1 cellular context compared by ENCODE assay signal in the genomic region with DNA sequence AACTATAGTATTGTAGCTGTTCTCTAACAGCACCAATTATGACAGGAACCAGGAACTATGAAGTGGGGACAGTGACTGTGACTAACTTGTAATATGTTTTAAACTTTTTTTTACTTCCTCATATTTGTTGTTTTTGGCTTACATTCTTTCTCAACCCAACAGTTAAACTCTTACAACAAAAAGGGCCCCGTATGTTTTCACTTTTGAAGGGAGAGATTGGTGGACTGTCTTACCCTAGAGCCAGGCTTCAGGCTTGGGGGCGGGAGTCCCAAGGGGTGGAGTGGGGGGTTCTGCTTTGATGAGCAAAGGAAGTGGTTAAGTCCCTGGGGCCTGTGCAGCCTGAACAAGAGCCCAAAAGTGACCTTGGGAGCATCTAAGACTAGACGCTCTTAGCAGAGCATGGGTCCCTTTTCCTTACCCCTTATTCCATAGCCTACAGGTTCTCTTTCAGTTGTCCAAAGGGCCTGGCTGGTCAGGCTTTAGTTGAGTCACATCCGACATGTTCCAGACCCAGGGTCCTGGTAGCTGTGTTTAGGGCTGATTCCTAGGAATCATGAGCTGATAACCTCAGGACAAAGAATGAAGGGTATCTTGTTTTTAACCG.
TF ChIP-seq lines count a peak whose summit lies in the region.

No MANE protein-coding gene starts in this region.

TF ChIP-seq in GM12878, 131 proteins besides CTCF, POLR2A, EP300 and RAD21 (continued from another document):
- TF ChIP-seq TAF1 (IDR thresholded peaks at IDR 0.05; ENCODE audit: borderline replicate concordance, low read depth, low read length) (no peak; the same call in 1 of the 2 replicates), MEF2B (IDR thresholded peaks at IDR 0.05; ENCODE audit: partially characterized antibody, poor library complexity, severe bottlenecking) (peak; percentile 100), MEF2A (IDR thresholded peaks at IDR 0.05; ENCODE audit: insufficient read depth, low read depth, low read length) (0 out of 2 replicates have a peak, but pooled peaks have one; percentile 51), NBN (IDR thresholded peaks at IDR 0.05) (peak; percentile 76), TCF3 (IDR thresholded peaks at IDR 0.05; ENCODE audit: borderline replicate concordance, insufficient read depth, low read depth, low read length) (0 out of 2 replicates have a peak, but pooled peaks have one; percentile 59), CHD2 (IDR thresholded peaks at IDR 0.05; ENCODE audit: borderline replicate concordance, low read depth, low read length) (peak; percentile 81; the same call in 1 of the 2 replicates), FOXM1 (IDR thresholded peaks at IDR 0.05; ENCODE audit: low read depth, low read length) (peak; percentile 74; the same call in 1 of the 2 replicates), IKZF1 (conservative IDR thresholded peaks at IDR 0.05) (peak; percentile 83), ZNF217 (IDR thresholded peaks at IDR 0.05) (no peak), SMARCA5 (IDR thresholded peaks at IDR 0.05) (no peak), BMI1 (IDR thresholded peaks at IDR 0.05; ENCODE audit: borderline replicate concordance) (peak; percentile 35; the same call in 1 of the 2 replicates), KDM1A (IDR thresholded peaks at IDR 0.05; ENCODE audit: borderline replicate concordance) (no peak), RFX5 (IDR thresholded peaks at IDR 0.05; ENCODE audit: low read depth, low read length) (no peak), TBL1XR1 (IDR thresholded peaks at IDR 0.05; ENCODE audit: low read depth, low read length) (peak; percentile 90), BRCA1 (IDR thresholded peaks at IDR 0.05; ENCODE audit: low read depth, low read length) (no peak), ZNF384 (IDR thresholded peaks at IDR 0.05; ENCODE audit: borderline replicate concordance, low read depth, low read length) (peak; percentile 13; the same call in 1 of the 2 replicates), DPF2 (IDR thresholded peaks at IDR 0.05) (peak; percentile 85), EED (IDR thresholded peaks at IDR 0.05; ENCODE audit: low read depth) (peak; percentile 91), ZNF207 (IDR thresholded peaks at IDR 0.05; ENCODE audit: borderline replicate concordance) (no peak), NR2F1 (conservative IDR thresholded peaks at IDR 0.05) (peak; percentile 94), ZZZ3 (IDR thresholded peaks at IDR 0.05; ENCODE audit: control insufficient read depth, insufficient read length, low read depth) (no peak), SMAD1 (IDR thresholded peaks at IDR 0.05; ENCODE audit: low read depth, partially characterized antibody) (no peak), STAT3 (IDR thresholded peaks at IDR 0.05; ENCODE audit: low read depth, low read length) (no peak), ASH2L (IDR thresholded peaks at IDR 0.05; ENCODE audit: borderline replicate concordance, low read depth) (no peak), RCOR1 (conservative IDR thresholded peaks at IDR 0.05; ENCODE audit: low read depth, low read length) (peak; percentile 63; the same call in 1 of the 2 replicates)
- TF ChIP-seq, protein P1, sequence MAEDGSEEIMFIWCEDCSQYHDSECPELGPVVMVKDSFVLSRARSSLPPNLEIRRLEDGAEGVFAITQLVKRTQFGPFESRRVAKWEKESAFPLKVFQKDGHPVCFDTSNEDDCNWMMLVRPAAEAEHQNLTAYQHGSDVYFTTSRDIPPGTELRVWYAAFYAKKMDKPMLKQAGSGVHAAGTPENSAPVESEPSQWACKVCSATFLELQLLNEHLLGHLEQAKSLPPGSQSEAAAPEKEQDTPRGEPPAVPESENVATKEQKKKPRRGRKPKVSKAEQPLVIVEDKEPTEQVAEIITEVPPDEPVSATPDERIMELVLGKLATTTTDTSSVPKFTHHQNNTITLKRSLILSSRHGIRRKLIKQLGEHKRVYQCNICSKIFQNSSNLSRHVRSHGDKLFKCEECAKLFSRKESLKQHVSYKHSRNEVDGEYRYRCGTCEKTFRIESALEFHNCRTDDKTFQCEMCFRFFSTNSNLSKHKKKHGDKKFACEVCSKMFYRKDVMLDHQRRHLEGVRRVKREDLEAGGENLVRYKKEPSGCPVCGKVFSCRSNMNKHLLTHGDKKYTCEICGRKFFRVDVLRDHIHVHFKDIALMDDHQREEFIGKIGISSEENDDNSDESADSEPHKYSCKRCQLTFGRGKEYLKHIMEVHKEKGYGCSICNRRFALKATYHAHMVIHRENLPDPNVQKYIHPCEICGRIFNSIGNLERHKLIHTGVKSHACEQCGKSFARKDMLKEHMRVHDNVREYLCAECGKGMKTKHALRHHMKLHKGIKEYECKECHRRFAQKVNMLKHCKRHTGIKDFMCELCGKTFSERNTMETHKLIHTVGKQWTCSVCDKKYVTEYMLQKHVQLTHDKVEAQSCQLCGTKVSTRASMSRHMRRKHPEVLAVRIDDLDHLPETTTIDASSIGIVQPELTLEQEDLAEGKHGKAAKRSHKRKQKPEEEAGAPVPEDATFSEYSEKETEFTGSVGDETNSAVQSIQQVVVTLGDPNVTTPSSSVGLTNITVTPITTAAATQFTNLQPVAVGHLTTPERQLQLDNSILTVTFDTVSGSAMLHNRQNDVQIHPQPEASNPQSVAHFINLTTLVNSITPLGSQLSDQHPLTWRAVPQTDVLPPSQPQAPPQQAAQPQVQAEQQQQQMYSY (CRISPR knock-in tag; IDR thresholded peaks at IDR 0.05) = no peak
- TF ChIP-seq, protein P2, sequence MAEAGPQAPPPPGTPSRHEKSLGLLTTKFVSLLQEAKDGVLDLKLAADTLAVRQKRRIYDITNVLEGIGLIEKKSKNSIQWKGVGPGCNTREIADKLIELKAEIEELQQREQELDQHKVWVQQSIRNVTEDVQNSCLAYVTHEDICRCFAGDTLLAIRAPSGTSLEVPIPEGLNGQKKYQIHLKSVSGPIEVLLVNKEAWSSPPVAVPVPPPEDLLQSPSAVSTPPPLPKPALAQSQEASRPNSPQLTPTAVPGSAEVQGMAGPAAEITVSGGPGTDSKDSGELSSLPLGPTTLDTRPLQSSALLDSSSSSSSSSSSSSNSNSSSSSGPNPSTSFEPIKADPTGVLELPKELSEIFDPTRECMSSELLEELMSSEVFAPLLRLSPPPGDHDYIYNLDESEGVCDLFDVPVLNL (IDR thresholded peaks at IDR 0.05; ENCODE audit: low read depth, low read length) = no peak
- TF ChIP-seq, protein P3, sequence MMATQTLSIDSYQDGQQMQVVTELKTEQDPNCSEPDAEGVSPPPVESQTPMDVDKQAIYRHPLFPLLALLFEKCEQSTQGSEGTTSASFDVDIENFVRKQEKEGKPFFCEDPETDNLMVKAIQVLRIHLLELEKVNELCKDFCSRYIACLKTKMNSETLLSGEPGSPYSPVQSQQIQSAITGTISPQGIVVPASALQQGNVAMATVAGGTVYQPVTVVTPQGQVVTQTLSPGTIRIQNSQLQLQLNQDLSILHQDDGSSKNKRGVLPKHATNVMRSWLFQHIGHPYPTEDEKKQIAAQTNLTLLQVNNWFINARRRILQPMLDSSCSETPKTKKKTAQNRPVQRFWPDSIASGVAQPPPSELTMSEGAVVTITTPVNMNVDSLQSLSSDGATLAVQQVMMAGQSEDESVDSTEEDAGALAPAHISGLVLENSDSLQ (IDR thresholded peaks at IDR 0.05) = no peak; the same call in 1 of the 2 replicates
- TF ChIP-seq, protein P4, sequence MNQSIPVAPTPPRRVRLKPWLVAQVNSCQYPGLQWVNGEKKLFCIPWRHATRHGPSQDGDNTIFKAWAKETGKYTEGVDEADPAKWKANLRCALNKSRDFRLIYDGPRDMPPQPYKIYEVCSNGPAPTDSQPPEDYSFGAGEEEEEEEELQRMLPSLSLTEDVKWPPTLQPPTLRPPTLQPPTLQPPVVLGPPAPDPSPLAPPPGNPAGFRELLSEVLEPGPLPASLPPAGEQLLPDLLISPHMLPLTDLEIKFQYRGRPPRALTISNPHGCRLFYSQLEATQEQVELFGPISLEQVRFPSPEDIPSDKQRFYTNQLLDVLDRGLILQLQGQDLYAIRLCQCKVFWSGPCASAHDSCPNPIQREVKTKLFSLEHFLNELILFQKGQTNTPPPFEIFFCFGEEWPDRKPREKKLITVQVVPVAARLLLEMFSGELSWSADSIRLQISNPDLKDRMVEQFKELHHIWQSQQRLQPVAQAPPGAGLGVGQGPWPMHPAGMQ (IDR thresholded peaks at IDR 0.05; ENCODE audit: borderline replicate concordance) = no peak
- TF ChIP-seq, protein P5, sequence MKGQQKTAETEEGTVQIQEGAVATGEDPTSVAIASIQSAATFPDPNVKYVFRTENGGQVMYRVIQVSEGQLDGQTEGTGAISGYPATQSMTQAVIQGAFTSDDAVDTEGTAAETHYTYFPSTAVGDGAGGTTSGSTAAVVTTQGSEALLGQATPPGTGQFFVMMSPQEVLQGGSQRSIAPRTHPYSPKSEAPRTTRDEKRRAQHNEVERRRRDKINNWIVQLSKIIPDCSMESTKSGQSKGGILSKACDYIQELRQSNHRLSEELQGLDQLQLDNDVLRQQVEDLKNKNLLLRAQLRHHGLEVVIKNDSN (IDR thresholded peaks at IDR 0.05; ENCODE audit: borderline replicate concordance, extremely low read length, insufficient read depth, low read depth, low read length) = no peak
